In the genomic region with DNA sequence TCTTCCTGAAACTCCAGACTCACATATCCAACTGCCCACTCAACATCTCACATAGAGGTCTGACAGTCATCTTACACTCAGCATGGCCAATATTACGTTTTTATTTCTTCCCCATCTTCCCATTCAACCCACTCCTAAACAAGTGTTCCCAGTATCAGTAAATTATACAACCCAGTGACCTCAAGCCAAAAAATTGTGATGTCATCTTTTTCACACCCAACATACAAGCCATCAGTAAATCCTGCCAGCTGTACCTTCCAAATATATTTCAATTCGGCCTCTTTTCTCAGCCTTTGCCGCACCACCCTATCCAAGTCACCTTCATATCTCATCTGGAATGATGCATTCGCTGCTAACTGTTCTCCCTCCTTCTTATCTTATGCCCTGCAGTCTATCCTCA, we compare ENCODE assay signal across 17 cellular contexts. TPM values are rescaled to one million over a fixed set of nuclear protein-coding genes. Genes with fewer than 3 reads are reported as not detected.
A peak's percentile ranks its signal among the peaks of the same experiment; 100 is the strongest.
DNase-seq lines count a peak whose midpoint lies in the region; ATAC-seq, FAIRE-seq and TF ChIP-seq lines count a peak whose summit lies in the region.
"Had no signal": no experiment of that assay in that cellular context is flagged by ENCODE, and none has a peak within 500 bp of the region (broad histone marks: within the 10 kb centered on the region; RNA-seq: fewer than 3 reads in every experiment).

No MANE protein-coding gene starts in this region.

- no peak for DNase-seq in activated T-cell treated with anti-CD3 and anti-CD28 coated beads, Interleukin-2, amount 50 U/mL, for 24 hours
- DNase-seq in activated T-cell treated with anti-CD3 and anti-CD28 coated beads for 4 hours: no peak
- no peak for DNase-seq in T-helper 17 cell
- no peak for DNase-seq in GM12878 (ENCODE audit: low read depth, low spot score)
- DNase-seq in transverse colon: no peak
- DNase-seq in foreskin fibroblast: no peak
- no peak for DNase-seq in smooth muscle cell (lab: John Stamatoyannopoulos, UW; ENCODE audit: unreplicated experiment)
- DNase-seq: 8988T; AML-193; Calu3; CD4-positive, CD25-positive, alpha-beta regulatory T cell; DMS 273 treated with DMSO at 0.1 percent for 48 hours; GM23248 had no signal

- POLR2A ChIA-PET in GM12878 (lab: Charles Lee): interaction anchor here (0.6 kb wide), 1 partner anchor 78 kb away, joined by 3 read pairs; no protein-coding TSS in a partner anchor

- RAD21 ChIA-PET in GM12878 (lab: Charles Lee; ENCODE audit: unreplicated experiment): no interaction called here

- H4K20me1 ChIP-seq in GM12878 (ENCODE audit: control insufficient read depth, insufficient read depth) (no peaks in the 10 kb centered on the region), smooth muscle cell (ENCODE audit: low read depth) (peaks cover 60% of the 10 kb centered on the region)

- H3K27ac ChIP-seq in C4-2B (peak overlapping the region; percentile 49; the same call in 1 of the 2 replicates), GM12878 (ENCODE audit: control insufficient read depth, insufficient read depth) (no peak overlapping the region), transverse colon (no peak overlapping the region), smooth muscle cell (ENCODE audit: low read depth) (no peak overlapping the region)
- H3K27ac ChIP-seq: BLaER1, GM23248 had no signal

- intact Hi-C loops in GM12878 (cut with micrococcal nuclease; ENCODE audit: unreplicated experiment): no loop called here
- intact Hi-C loops in transverse colon (cut with DNase I; ENCODE audit: low total_unique reads): loop anchor here (5.0 kb wide), 1 partner anchor 758 kb away; no protein-coding TSS in a partner anchor

- H3K4me3 ChIP-seq in GM12878: no peak overlapping the region
- H3K4me3 ChIP-seq in transverse colon: no peak overlapping the region
- H3K4me3 ChIP-seq in foreskin fibroblast (ENCODE audit: low read depth in 1 of 2, low read length in 2 of 2): no peak overlapping the region
- no peak overlapping the region for H3K4me3 ChIP-seq in smooth muscle cell
- H3K4me3 ChIP-seq: BLaER1, GM23248 had no signal

- H3K36me3 ChIP-seq in GM12878 (ENCODE audit: control insufficient read depth in 2 of 2, insufficient read depth in 2 of 2, low read length in 1 of 2) (peaks cover 14 to 45% of the 10 kb centered on the region in 2 experiments), transverse colon (peaks cover 0 to 78% (median 34%) of the 10 kb centered on the region in 4 donors), smooth muscle cell (ENCODE audit: low read depth) (peaks cover 47% of the 10 kb centered on the region)

- TF ChIP-seq POLR2A in GM12878 (IDR thresholded peaks at IDR 0.05; ENCODE audit: low read depth, low read length) (no peak), transverse colon (IDR thresholded peaks at IDR 0.05) (no peak)

- H3K27me3 ChIP-seq in GM12878 (replicated peaks in 1 of 2; ENCODE audit: control insufficient read depth in 2 of 2, insufficient read depth in 2 of 2, low read length in 1 of 2): no peaks in the 10 kb centered on the region
- H3K27me3 ChIP-seq in transverse colon: no peaks in the 10 kb centered on the region
- no peaks in the 10 kb centered on the region for H3K27me3 ChIP-seq in smooth muscle cell (ENCODE audit: low read depth)
- H3K27me3 ChIP-seq: BLaER1 had no signal

- peak overlapping the region; percentile 48 for H3K27ac Mint-ChIP-seq in activated T-cell treated with anti-CD3 and anti-CD28 coated beads, Interleukin-2, amount 50 U/mL, for 24 hours
- H3K27ac Mint-ChIP-seq in T-helper 17 cell: peak overlapping the region; percentile 80

- H3K79me2 ChIP-seq in GM12878 (ENCODE audit: control insufficient read depth, insufficient read depth, low read length): no peaks in the 10 kb centered on the region; the same call in 1 of the 2 replicates
- H3K79me2 ChIP-seq in smooth muscle cell (ENCODE audit: low read depth): peaks cover 23% of the 10 kb centered on the region

- WGBS in GM12878 (ENCODE audit: insufficient coverage, insufficient replicate concordance, low lambda C conversion rate, missing lambda C conversion rate): 92% methylated on average over 4 of the region's 4 CpGs
- 87 to 98% methylated on average over 4 of the region's 4 CpGs for WGBS in transverse colon (ENCODE audit: low coverage in 1 of 2), 2 donors
- 95% methylated on average over 4 of the region's 4 CpGs for WGBS in smooth muscle cell (ENCODE audit: low lambda C conversion rate)

- H3K4me3 Mint-ChIP-seq in activated T-cell treated with anti-CD3 and anti-CD28 coated beads, Interleukin-2, amount 50 U/mL, for 24 hours: no peak overlapping the region
- H3K4me3 Mint-ChIP-seq in T-helper 17 cell: no peak overlapping the region
- H3K4me3 Mint-ChIP-seq: CD4-positive, CD25-positive, alpha-beta regulatory T cell had no signal

- H3F3A ChIP-seq in smooth muscle cell (ENCODE audit: low read depth): no peaks in the 10 kb centered on the region

- H3K4me1 Mint-ChIP-seq in activated T-cell treated with anti-CD3 and anti-CD28 coated beads, Interleukin-2, amount 50 U/mL, for 24 hours (ENCODE audit: low read depth): peaks cover 34% of the 10 kb centered on the region
- peaks cover 10% of the 10 kb centered on the region for H3K4me1 Mint-ChIP-seq in T-helper 17 cell

- no peak for ATAC-seq in T-helper 17 cell
- no peak for ATAC-seq in GM12878

- CTCF ChIA-PET in GM12878 (lab: Yijun Ruan, JAX): no interaction called here

- H3K9me3 ChIP-seq in T-helper 17 cell (ENCODE audit: control insufficient read depth, low read length, poor library complexity, severe bottlenecking): no peaks in the 10 kb centered on the region
- no peaks in the 10 kb centered on the region for H3K9me3 ChIP-seq in GM12878 (replicated peaks; ENCODE audit: control insufficient read depth, insufficient read depth, low read length)
- no peaks in the 10 kb centered on the region for H3K9me3 ChIP-seq in transverse colon
- H3K9me3 ChIP-seq in smooth muscle cell (replicated peaks; ENCODE audit: low read depth): no peaks in the 10 kb centered on the region
- H3K9me3 ChIP-seq: BLaER1 had no signal

- H3K4me2 ChIP-seq in GM12878 (ENCODE audit: control insufficient read depth, insufficient read depth) (no peak overlapping the region), smooth muscle cell (no peak overlapping the region)
- H3K4me2 ChIP-seq: BLaER1 had no signal

- SMC1A ChIA-PET in GM12878 (lab: Charles Lee; ENCODE audit: uncharacterized antibody, unreplicated experiment): interaction anchor here (1.1 kb wide), 1 partner anchor 24 kb away, joined by 3 read pairs; no protein-coding TSS in a partner anchor

- peaks cover 87% of the 10 kb centered on the region for H3K36me3 Mint-ChIP-seq in activated T-cell treated with anti-CD3 and anti-CD28 coated beads, Interleukin-2, amount 50 U/mL, for 24 hours (ENCODE audit: low read depth)
- peaks cover 20% of the 10 kb centered on the region for H3K36me3 Mint-ChIP-seq in T-helper 17 cell (ENCODE audit: low read depth)

- TSS peak; percentile 28 for BruUV-seq in GM12878 (replicated peaks; lab: Mats Ljungman, UMichigan)

- no peak for TF ChIP-seq RAD21 in GM12878 (IDR thresholded peaks at IDR 0.05; ENCODE audit: insufficient read depth, low read depth, low read length)

- no peaks in the 10 kb centered on the region for H3K27me3 Mint-ChIP-seq in activated T-cell treated with anti-CD3 and anti-CD28 coated beads, Interleukin-2, amount 50 U/mL, for 24 hours
- no peaks in the 10 kb centered on the region for H3K27me3 Mint-ChIP-seq in T-helper 17 cell
- H3K27me3 Mint-ChIP-seq: CD4-positive, CD25-positive, alpha-beta regulatory T cell had no signal

- in situ Hi-C loops in GM12878 (cut with MboI) (loop anchor here (25.0 kb wide), 1 partner anchor 1572 kb away; no protein-coding TSS in a partner anchor), transverse colon (cut with MboI; ENCODE audit: low pct_ligation_motif_present in 1 of 4, low pct_unique_long_range_greater_than_20kb in 1 of 4, low sequenced_read_pairs in 3 of 4) (loop anchor here in 1 of 4 donors (10.0 kb wide), 1 partner anchor 54 kb away; no protein-coding TSS in a partner anchor)

- no peak overlapping the region for H2AFZ ChIP-seq in GM12878 (ENCODE audit: control insufficient read depth, low read depth, low read length)
- H2AFZ ChIP-seq in smooth muscle cell (ENCODE audit: low read depth): no peak overlapping the region
- H2AFZ ChIP-seq: GM23248 had no signal

- FAIRE-seq in GM12878 (lab: Jason Lieb, UNC): no peak
- FAIRE-seq: GM18507, H54 had no signal

- no peaks in the 10 kb centered on the region for H3K4me1 ChIP-seq in GM12878 (ENCODE audit: control insufficient read depth, insufficient read depth, low read length)
- no peaks in the 10 kb centered on the region for H3K4me1 ChIP-seq in transverse colon
- H3K4me1 ChIP-seq in smooth muscle cell (ENCODE audit: low read depth): no peaks in the 10 kb centered on the region
- H3K4me1 ChIP-seq: BLaER1 had no signal

- TF ChIP-seq EP300 in GM12878 (IDR thresholded peaks at IDR 0.05; ENCODE audit: borderline replicate concordance in 1 of 2, control insufficient read depth in 1 of 2, low read depth in 2 of 2, low read length in 2 of 2) (no peak), transverse colon (IDR thresholded peaks at IDR 0.05; ENCODE audit: low read depth) (no peak)

- H3K9ac ChIP-seq in GM12878 (ENCODE audit: control insufficient read depth, insufficient read depth, low read length) (no peak overlapping the region), smooth muscle cell (ENCODE audit: low read depth) (no peak overlapping the region)
- H3K9ac ChIP-seq: BLaER1, GM23248 had no signal

- TF ChIP-seq CTCF in C4-2B (conservative IDR thresholded peaks at IDR 0.05): no peak
- TF ChIP-seq CTCF in GM12878 (IDR thresholded peaks at IDR 0.05 in 2 of 3, conservative IDR thresholded peaks at IDR 0.05 in 1 of 3; ENCODE audit: control insufficient read depth in 2 of 3, extremely low read depth in 1 of 3, insufficient read depth in 1 of 3, low read depth in 3 of 3, low read length in 3 of 3): no peak
- no peak for TF ChIP-seq CTCF in transverse colon (IDR thresholded peaks at IDR 0.05)
- TF ChIP-seq CTCF in foreskin fibroblast (IDR thresholded peaks at IDR 0.05; ENCODE audit: low read depth, low read length): no peak
- TF ChIP-seq CTCF in smooth muscle cell (IDR thresholded peaks at IDR 0.05; ENCODE audit: borderline replicate concordance, insufficient read depth, poor library complexity, severe bottlenecking): no peak

- no peaks in the 10 kb centered on the region for H3K9me3 Mint-ChIP-seq in activated T-cell treated with anti-CD3 and anti-CD28 coated beads, Interleukin-2, amount 50 U/mL, for 24 hours
- H3K9me3 Mint-ChIP-seq: CD4-positive, CD25-positive, alpha-beta regulatory T cell had no signal

RNA-seq across cellular contexts. Expression of gene UBR4, which starts 19.6 kb away (rescaled TPM):
- total RNA-seq in T-helper 17 cell (100 to 1,000 TPM; 140 to 158 TPM), GM12878 (2014; rRNA removed) (78.7 and 83.0 TPM in 2 replicates), GM12878 (2014; rRNA removed; fragmentation: Illumina TruSeq; extraction: Trizol) (42.8 and 46.8 TPM in 2 replicates), GM12878 (2021) (106 and 107 TPM in 2 replicates), transverse colon (100 to 1,000 TPM; 140 to 418 (median 223) TPM), smooth muscle cell (98.9 and 142 TPM in 2 replicates)
- total RNA-seq in GM12878 (2013; cell fraction: nucleolus; rRNA removed): 501 and 589 TPM in 2 replicates
- 71.2 TPM for polyA plus RNA-seq in GM12878 (2011; ENCODE audit: low read depth)
- polyA plus RNA-seq in GM12878 (2011; rRNA removed) (22.8 and 52.1 TPM in 2 replicates), GM12878 (2014; fragmentation: Illumina TruSeq; extraction: Trizol) (91.1 and 118 TPM in 2 replicates), GM12878 (2014; fragmentation: Nextera tagmentation; extraction: Ambion mirVana) (10 to 100 TPM; 50.6 to 60.2 TPM), GM12878 (2014; rRNA removed) (116 and 124 TPM in 2 replicates), GM12878 (2016; fragmentation: Nextera tagmentation; extraction: Ambion mirVana) (10 to 100 TPM; 34.2 to 41.4 TPM), smooth muscle cell (62.7 and 110 TPM in 2 replicates)
- 75.8 and 119 TPM in 2 replicates for polyA plus RNA-seq in GM12878 (2011; cell fraction: cytosol; rRNA removed)
- 476 and 506 TPM in 2 replicates for polyA plus RNA-seq in GM12878 (2011; cell fraction: nucleus; rRNA removed)
- polyA plus RNA-seq in GM12878 (2012): 86.4 and 111 TPM in 2 replicates
- polyA minus RNA-seq in GM12878 (2011; rRNA and poly(A)+ RNA removed): 130 and 134 TPM in 2 replicates
- polyA minus RNA-seq in GM12878 (2011; cell fraction: cytosol; rRNA and poly(A)+ RNA removed): 51.9 and 67.2 TPM in 2 replicates
- polyA minus RNA-seq in GM12878 (2011; cell fraction: nucleus; rRNA and poly(A)+ RNA removed): 237 and 297 TPM in 2 replicates
